Comparison of ENCODE assay signal across 14 cellular contexts in the genomic region with DNA sequence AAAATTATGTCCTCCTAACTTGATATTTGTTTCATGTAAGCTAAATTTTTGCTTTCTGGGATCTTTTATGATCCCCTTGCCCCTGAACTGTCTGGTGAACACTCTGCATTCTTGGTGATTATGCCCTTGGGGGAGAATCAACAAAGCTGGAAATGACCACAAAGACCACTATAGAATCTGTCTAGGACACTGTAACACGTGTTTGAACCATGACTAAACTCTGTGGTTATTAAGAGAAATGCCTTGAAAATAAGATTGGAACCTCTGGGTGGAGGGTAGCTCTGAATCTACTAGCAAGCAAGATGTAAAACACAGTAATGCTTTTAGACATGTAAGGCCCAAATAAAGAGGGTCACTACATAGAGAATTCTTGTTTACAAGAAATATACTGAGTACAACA.
DNase-seq lines count a peak whose midpoint lies in the region; ATAC-seq and TF ChIP-seq lines count a peak whose summit lies in the region.
"Had no signal": no experiment of that assay in that cellular context is flagged by ENCODE, and none has a peak within 500 bp of the region (broad histone marks: within the 10 kb centered on the region; RNA-seq: fewer than 3 reads in every experiment).

No MANE protein-coding gene starts in this region.

- no peaks in the 10 kb centered on the region for H3K36me3 ChIP-seq in adipocyte (ENCODE audit: control insufficient read depth, insufficient read depth, low read length, severe bottlenecking)
- H3K36me3 ChIP-seq: colonic mucosa, esophagus squamous epithelium had no signal

- H3K9me3 Mint-ChIP-seq in HFFc6, result no peaks in the 10 kb centered on the region
- H3K9me3 Mint-ChIP-seq: CD4-positive, CD25-positive, alpha-beta regulatory T cell had no signal

- no peak overlapping the region for H3K9ac ChIP-seq in adipocyte (ENCODE audit: low read length)

- intact Hi-C loops in left cardiac atrium (cut with DNase I), result no loop called here

- H3K4me3 Mint-ChIP-seq in HFFc6, result peak overlapping the region; percentile 12
- H3K4me3 Mint-ChIP-seq: CD4-positive, CD25-positive, alpha-beta regulatory T cell had no signal

- peak; percentile 77 for DNase-seq in HFFc6
- peak; percentile 66 for DNase-seq in adipocyte (ENCODE audit: low read depth)
- DNase-seq in iris pigment epithelial cell (ENCODE audit: low read depth), result peak; percentile 96
- DNase-seq in stromal cell of bone marrow (ENCODE audit: low read depth), result peak; percentile 41
- no peak for DNase-seq in left cardiac atrium
- DNase-seq in nucleus accumbens (lab: John Stamatoyannopoulos, UW), result no peak
- DNase-seq: activated CD4-positive, CD25-positive, alpha-beta regulatory T cell; activated naive CD4-positive, alpha-beta T cell treated with anti-CD3 and anti-CD28 coated beads, Interleukin-2, amount 50 U/mL, for 16 hours; CD4-positive, CD25-positive, alpha-beta regulatory T cell; colonic mucosa; esophagus squamous epithelium; stimulated activated naive CD4-positive, alpha-beta T cell had no signal

- no peak for ATAC-seq in left cardiac atrium
- no peak for ATAC-seq in GM21619 (IDR thresholded peaks at IDR 0.05; ENCODE audit: unreplicated experiment)

- no peaks in the 10 kb centered on the region for H3K9me3 ChIP-seq in adipocyte (ENCODE audit: control insufficient read depth, low read length)
- H3K9me3 ChIP-seq: colonic mucosa, esophagus squamous epithelium had no signal

- no peak for TF ChIP-seq CTCF in HFFc6 (IDR thresholded peaks at IDR 0.05)

- peak overlapping the region; percentile 14 for H3K27ac Mint-ChIP-seq in HFFc6
- H3K27ac Mint-ChIP-seq: CD4-positive, CD25-positive, alpha-beta regulatory T cell had no signal

- peaks cover 6% of the 10 kb centered on the region for H3K36me3 Mint-ChIP-seq in HFFc6 (ENCODE audit: low read depth)
- H3K36me3 Mint-ChIP-seq: CD4-positive, CD25-positive, alpha-beta regulatory T cell had no signal

- H3K27me3 ChIP-seq in adipocyte (replicated peaks; ENCODE audit: control insufficient read depth, insufficient read depth, low read length), result no peaks in the 10 kb centered on the region
- H3K27me3 ChIP-seq: colonic mucosa, esophagus squamous epithelium had no signal

- H3K4me3 ChIP-seq in adipocyte (ENCODE audit: low read length), result no peak overlapping the region
- H3K4me3 ChIP-seq: colonic mucosa, esophagus squamous epithelium, SK-N-MC had no signal

- peaks cover 64% of the 10 kb centered on the region for H3K4me1 Mint-ChIP-seq in HFFc6 (ENCODE audit: low read depth)
- H3K4me1 Mint-ChIP-seq: CD4-positive, CD25-positive, alpha-beta regulatory T cell had no signal

- H3K27me3 Mint-ChIP-seq in HFFc6 (ENCODE audit: insufficient read depth), result no peaks in the 10 kb centered on the region
- H3K27me3 Mint-ChIP-seq: CD4-positive, CD25-positive, alpha-beta regulatory T cell had no signal

- H3K4me1 ChIP-seq in adipocyte (ENCODE audit: control insufficient read depth, insufficient read depth, low read length), result peaks cover 43% of the 10 kb centered on the region
- H3K4me1 ChIP-seq: colonic mucosa had no signal

Comparison
In these comparisons a context has a peak if more than half of its experiments do, and no peak if none do; other contexts are left out.
1. DNase-seq: peak in HFFc6 (single experiment), adipocyte (single experiment), iris pigment epithelial cell (single experiment) and stromal cell of bone marrow (single experiment); none in left cardiac atrium (single experiment) and nucleus accumbens (0 of 56).